In the genomic region with DNA sequence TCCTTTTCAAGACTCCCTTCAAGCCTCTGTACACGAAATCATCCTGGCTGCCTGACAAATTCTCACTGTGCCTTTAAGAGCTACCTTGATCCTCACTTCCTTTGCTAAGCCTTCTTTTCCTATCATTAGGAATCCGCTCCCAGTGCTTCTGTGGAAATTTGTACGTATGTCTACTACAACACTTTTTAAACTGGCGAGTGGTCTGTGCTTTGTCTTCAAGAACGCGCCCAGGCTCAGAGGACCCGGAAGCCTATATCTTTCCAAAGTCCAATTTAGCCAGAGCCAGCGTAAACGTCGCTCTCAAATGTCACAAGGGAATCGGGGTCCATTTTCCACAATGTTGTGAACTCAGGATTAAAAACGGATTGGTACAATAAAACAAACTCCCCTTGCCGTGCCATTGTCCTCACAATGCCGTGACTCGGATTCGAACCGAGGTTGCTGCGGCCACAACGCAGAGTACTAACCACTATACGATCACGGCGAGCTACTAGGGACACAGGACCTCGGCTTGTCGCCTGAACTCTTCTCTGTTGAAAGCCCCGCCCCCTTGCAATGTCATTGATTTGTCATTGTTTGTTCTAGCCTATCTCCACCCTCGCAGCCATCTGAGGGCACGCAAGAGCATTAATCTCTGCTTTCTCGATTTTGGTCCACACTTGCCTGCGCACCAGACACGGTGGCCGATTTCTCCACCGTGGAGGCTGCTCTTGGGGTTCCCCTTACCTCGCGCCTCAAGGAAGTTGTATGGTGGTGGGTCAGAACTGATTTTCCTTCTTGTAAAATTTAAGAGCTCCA, we compare ENCODE assay signal across 8 cellular contexts. TPM values are rescaled to one million over a fixed set of nuclear protein-coding genes. Genes with fewer than 3 reads are reported as not detected.
DNase-seq lines count a peak whose midpoint lies in the region; ATAC-seq, FAIRE-seq and TF ChIP-seq lines count a peak whose summit lies in the region.

No MANE protein-coding gene starts in this region.

- H3K4me1 ChIP-seq in RWPE2 (ENCODE audit: insufficient read depth, poor library complexity, severe bottlenecking): no peaks in the 10 kb centered on the region

- H3K27me3 ChIP-seq in RWPE2 (ENCODE audit: insufficient read depth, poor library complexity, severe bottlenecking): no peaks in the 10 kb centered on the region

- peak overlapping the region; percentile 68 for H3K27ac ChIP-seq in RWPE2 (ENCODE audit: poor library complexity, severe bottlenecking)

- H3K9me3 ChIP-seq in RWPE2 (ENCODE audit: severe bottlenecking): no peaks in the 10 kb centered on the region

- peak overlapping the region; percentile 79 for H3K4me3 ChIP-seq in RWPE2 (ENCODE audit: severe bottlenecking)

- peak; percentile 53 for ATAC-seq in RWPE2 (ENCODE audit: low read depth)

- DNase-seq in EH (ENCODE audit: low read depth) (peak; percentile 97), GOT3 (lab: John Stamatoyannopoulos, UW) (peak; percentile 90), LoVo (ENCODE audit: low spot score) (peak; percentile 94), RWPE2 (ENCODE audit: low spot score) (peak; percentile 91), frontal cortex (ENCODE audit: low spot score in 2 of 2) (peak; percentile 72 to 75), non-pigmented ciliary epithelial cell (ENCODE audit: low read depth) (peak; percentile 86), superior temporal gyrus (ENCODE audit: extremely low spot score) (peak; percentile 99)
- peak; percentile 93 for DNase-seq in activated effector memory CD4-positive, alpha-beta T cell treated with Interleukin-2 at 50 U/mL for 16 hours

- no peaks in the 10 kb centered on the region for H3K36me3 ChIP-seq in RWPE2 (ENCODE audit: low read depth)

- FAIRE-seq in frontal cortex (lab: Jason Lieb, UNC): peak; percentile 58

- TF ChIP-seq CTCF in RWPE2 (IDR thresholded peaks at IDR 0.05; ENCODE audit: poor library complexity, severe bottlenecking): no peak

RNA-seq across cellular contexts. Expression of gene SHF, which starts 12.4 kb away (rescaled TPM):
- 49.3 TPM for total RNA-seq in frontal cortex

RNA-seq across cellular contexts. Expression of gene SLC28A2, which starts 51.8 kb away (rescaled TPM):
- not detected for total RNA-seq in frontal cortex

Comparison
In these comparisons a context has a peak if more than half of its experiments do, and no peak if none do; other contexts are left out.
1. Peak in every context shown above with its lines: DNase-seq, ATAC-seq, H3K4me3 ChIP-seq and H3K27ac ChIP-seq.